In the genomic region with DNA sequence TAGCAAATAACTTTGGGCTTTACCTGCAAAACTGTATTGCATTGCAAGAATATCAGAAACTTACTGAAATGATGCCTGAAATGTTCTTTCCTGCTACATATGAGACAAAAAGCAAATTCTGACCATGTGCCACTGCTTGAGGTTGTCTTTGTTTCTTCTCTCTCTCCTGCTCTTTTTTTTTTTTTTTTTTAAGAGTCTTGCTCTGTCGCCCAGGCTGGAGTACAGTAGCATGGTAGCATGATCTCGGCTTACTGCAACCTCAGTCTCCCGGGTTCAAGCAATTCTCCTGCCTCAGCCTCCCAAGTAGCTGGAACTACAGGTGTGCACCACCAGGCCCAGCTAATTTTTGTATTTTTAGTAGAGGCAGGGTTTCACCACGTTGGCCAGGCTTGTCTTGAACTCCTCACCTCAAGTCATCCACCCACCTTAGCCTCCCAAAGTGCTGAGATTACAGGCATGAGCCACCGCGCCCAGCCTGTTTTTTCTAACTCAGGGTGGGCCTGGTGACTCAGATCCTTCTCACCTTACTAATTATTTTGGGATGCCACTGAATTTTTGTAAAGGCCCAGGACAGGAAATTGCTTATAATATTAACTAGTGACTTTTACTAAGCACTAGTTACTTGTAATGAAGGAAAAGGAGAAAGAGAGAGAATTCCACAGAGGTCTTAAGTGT, we compare ENCODE assay signal across 1 cellular context.
TF ChIP-seq lines count a peak whose summit lies in the region.

No MANE protein-coding gene starts in this region.

TF ChIP-seq in WTC11, 78 proteins besides CTCF, POLR2A, EP300 and RAD21 (continued from another document):
- TF ChIP-seq, protein P1, sequence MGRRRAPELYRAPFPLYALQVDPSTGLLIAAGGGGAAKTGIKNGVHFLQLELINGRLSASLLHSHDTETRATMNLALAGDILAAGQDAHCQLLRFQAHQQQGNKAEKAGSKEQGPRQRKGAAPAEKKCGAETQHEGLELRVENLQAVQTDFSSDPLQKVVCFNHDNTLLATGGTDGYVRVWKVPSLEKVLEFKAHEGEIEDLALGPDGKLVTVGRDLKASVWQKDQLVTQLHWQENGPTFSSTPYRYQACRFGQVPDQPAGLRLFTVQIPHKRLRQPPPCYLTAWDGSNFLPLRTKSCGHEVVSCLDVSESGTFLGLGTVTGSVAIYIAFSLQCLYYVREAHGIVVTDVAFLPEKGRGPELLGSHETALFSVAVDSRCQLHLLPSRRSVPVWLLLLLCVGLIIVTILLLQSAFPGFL (CRISPR knock-in tag; IDR thresholded peaks at IDR 0.05; ENCODE audit: borderline replicate concordance), result no peak
- no peak for TF ChIP-seq NR3C1 (CRISPR knock-in tag; conservative IDR thresholded peaks at IDR 0.05; ENCODE audit: low read depth)
- TF ChIP-seq, protein P2, sequence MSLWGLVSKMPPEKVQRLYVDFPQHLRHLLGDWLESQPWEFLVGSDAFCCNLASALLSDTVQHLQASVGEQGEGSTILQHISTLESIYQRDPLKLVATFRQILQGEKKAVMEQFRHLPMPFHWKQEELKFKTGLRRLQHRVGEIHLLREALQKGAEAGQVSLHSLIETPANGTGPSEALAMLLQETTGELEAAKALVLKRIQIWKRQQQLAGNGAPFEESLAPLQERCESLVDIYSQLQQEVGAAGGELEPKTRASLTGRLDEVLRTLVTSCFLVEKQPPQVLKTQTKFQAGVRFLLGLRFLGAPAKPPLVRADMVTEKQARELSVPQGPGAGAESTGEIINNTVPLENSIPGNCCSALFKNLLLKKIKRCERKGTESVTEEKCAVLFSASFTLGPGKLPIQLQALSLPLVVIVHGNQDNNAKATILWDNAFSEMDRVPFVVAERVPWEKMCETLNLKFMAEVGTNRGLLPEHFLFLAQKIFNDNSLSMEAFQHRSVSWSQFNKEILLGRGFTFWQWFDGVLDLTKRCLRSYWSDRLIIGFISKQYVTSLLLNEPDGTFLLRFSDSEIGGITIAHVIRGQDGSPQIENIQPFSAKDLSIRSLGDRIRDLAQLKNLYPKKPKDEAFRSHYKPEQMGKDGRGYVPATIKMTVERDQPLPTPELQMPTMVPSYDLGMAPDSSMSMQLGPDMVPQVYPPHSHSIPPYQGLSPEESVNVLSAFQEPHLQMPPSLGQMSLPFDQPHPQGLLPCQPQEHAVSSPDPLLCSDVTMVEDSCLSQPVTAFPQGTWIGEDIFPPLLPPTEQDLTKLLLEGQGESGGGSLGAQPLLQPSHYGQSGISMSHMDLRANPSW (CRISPR knock-in tag; conservative IDR thresholded peaks at IDR 0.05; ENCODE audit: low read depth), result no peak
- TF ChIP-seq, protein P3, sequence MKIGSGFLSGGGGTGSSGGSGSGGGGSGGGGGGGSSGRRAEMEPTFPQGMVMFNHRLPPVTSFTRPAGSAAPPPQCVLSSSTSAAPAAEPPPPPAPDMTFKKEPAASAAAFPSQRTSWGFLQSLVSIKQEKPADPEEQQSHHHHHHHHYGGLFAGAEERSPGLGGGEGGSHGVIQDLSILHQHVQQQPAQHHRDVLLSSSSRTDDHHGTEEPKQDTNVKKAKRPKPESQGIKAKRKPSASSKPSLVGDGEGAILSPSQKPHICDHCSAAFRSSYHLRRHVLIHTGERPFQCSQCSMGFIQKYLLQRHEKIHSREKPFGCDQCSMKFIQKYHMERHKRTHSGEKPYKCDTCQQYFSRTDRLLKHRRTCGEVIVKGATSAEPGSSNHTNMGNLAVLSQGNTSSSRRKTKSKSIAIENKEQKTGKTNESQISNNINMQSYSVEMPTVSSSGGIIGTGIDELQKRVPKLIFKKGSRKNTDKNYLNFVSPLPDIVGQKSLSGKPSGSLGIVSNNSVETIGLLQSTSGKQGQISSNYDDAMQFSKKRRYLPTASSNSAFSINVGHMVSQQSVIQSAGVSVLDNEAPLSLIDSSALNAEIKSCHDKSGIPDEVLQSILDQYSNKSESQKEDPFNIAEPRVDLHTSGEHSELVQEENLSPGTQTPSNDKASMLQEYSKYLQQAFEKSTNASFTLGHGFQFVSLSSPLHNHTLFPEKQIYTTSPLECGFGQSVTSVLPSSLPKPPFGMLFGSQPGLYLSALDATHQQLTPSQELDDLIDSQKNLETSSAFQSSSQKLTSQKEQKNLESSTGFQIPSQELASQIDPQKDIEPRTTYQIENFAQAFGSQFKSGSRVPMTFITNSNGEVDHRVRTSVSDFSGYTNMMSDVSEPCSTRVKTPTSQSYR (CRISPR knock-in tag; IDR thresholded peaks at IDR 0.05), result no peak
- TF ChIP-seq, protein P4, sequence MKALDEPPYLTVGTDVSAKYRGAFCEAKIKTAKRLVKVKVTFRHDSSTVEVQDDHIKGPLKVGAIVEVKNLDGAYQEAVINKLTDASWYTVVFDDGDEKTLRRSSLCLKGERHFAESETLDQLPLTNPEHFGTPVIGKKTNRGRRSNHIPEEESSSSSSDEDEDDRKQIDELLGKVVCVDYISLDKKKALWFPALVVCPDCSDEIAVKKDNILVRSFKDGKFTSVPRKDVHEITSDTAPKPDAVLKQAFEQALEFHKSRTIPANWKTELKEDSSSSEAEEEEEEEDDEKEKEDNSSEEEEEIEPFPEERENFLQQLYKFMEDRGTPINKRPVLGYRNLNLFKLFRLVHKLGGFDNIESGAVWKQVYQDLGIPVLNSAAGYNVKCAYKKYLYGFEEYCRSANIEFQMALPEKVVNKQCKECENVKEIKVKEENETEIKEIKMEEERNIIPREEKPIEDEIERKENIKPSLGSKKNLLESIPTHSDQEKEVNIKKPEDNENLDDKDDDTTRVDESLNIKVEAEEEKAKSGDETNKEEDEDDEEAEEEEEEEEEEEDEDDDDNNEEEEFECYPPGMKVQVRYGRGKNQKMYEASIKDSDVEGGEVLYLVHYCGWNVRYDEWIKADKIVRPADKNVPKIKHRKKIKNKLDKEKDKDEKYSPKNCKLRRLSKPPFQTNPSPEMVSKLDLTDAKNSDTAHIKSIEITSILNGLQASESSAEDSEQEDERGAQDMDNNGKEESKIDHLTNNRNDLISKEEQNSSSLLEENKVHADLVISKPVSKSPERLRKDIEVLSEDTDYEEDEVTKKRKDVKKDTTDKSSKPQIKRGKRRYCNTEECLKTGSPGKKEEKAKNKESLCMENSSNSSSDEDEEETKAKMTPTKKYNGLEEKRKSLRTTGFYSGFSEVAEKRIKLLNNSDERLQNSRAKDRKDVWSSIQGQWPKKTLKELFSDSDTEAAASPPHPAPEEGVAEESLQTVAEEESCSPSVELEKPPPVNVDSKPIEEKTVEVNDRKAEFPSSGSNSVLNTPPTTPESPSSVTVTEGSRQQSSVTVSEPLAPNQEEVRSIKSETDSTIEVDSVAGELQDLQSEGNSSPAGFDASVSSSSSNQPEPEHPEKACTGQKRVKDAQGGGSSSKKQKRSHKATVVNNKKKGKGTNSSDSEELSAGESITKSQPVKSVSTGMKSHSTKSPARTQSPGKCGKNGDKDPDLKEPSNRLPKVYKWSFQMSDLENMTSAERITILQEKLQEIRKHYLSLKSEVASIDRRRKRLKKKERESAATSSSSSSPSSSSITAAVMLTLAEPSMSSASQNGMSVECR (CRISPR knock-in tag; IDR thresholded peaks at IDR 0.05; ENCODE audit: borderline replicate concordance), result no peak
- TF ChIP-seq EMX1 (CRISPR knock-in tag; IDR thresholded peaks at IDR 0.05), result no peak
